Comparison of ENCODE assay signal across 1 cellular context in the genomic region with DNA sequence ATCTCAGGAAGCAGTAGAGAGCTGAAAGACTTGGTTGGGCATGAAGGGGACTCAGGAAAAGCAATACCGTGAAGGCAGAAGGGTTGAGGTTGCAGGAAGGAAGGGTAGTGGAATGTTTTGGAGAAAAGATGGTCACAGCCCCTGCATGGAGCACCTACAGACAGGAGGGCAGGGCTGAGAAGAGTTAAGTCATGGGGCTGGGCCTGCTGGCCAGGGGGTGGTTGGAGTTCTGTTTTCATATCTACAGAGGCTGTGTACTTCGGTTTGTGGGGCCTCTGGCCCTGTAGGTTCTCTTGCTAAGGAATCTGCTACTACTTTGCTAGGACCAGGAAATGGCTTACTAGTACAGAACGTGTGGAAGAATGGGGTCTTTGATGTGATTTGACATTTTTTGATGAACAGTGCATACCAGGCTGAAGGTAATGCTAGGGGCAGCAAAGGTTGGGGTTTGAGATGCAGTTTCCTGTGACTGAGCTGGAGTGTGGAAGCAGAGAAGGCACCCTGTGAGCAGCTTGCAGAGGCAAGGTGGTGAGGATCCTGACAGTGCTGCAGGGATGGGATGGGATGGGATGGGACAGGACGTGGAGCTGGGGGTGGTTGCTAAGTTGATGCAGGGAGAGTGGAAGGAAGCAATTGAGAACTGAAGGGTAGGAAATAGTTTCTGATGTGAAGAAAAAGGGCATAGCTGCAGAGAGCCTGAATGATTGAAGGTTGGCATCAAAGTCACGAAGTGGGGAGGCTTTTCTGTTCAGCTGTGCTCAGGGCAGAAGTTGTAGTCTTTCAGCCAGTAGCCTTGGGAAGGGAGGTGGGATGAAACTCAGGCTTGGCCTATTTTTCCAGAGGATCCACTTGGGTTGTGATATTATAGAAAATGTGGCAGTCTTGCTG.
TF ChIP-seq lines count a peak whose summit lies in the region.

No MANE protein-coding gene starts in this region.

TF ChIP-seq in WTC11, 78 proteins besides CTCF, POLR2A, EP300 and RAD21 (continued from another document):
- TF ChIP-seq, protein P1, sequence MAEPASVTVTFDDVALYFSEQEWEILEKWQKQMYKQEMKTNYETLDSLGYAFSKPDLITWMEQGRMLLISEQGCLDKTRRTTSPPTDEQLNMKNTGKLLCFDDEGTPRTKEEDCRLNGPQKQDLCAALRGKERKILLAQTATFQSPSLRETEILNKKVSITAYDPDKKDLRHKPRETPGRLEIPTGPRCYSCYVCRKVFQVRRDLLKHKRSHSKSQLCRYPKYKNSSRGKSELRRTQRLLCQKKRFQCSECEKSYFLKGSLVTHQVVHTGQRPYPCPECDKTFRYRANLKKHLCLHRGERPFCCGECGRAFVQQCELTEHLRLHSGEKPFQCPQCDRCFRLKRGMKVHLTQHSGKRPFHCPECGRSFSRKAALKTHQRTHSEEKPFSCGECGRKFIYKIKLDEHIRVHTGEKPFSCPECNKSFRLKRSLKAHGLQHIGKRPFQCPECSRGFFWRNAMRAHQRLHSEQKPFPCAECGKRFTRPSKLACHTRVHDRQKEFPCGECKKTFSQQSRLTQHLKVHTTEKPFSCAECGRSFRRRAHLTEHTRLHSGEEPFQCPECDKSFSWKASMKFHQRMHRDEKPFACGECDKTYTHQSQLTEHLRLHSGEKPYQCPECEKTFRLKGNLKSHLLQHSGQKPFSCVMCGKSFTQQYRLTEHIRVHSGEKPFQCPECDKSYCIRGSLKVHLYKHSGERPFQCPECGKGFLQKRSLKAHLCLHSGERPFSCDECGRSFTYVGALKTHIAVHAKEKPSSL (CRISPR knock-in tag; conservative IDR thresholded peaks at IDR 0.05): peak; percentile 70
- TF ChIP-seq, protein P2, sequence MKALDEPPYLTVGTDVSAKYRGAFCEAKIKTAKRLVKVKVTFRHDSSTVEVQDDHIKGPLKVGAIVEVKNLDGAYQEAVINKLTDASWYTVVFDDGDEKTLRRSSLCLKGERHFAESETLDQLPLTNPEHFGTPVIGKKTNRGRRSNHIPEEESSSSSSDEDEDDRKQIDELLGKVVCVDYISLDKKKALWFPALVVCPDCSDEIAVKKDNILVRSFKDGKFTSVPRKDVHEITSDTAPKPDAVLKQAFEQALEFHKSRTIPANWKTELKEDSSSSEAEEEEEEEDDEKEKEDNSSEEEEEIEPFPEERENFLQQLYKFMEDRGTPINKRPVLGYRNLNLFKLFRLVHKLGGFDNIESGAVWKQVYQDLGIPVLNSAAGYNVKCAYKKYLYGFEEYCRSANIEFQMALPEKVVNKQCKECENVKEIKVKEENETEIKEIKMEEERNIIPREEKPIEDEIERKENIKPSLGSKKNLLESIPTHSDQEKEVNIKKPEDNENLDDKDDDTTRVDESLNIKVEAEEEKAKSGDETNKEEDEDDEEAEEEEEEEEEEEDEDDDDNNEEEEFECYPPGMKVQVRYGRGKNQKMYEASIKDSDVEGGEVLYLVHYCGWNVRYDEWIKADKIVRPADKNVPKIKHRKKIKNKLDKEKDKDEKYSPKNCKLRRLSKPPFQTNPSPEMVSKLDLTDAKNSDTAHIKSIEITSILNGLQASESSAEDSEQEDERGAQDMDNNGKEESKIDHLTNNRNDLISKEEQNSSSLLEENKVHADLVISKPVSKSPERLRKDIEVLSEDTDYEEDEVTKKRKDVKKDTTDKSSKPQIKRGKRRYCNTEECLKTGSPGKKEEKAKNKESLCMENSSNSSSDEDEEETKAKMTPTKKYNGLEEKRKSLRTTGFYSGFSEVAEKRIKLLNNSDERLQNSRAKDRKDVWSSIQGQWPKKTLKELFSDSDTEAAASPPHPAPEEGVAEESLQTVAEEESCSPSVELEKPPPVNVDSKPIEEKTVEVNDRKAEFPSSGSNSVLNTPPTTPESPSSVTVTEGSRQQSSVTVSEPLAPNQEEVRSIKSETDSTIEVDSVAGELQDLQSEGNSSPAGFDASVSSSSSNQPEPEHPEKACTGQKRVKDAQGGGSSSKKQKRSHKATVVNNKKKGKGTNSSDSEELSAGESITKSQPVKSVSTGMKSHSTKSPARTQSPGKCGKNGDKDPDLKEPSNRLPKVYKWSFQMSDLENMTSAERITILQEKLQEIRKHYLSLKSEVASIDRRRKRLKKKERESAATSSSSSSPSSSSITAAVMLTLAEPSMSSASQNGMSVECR (CRISPR knock-in tag; IDR thresholded peaks at IDR 0.05; ENCODE audit: borderline replicate concordance): no peak
- TF ChIP-seq TEAD4 (CRISPR knock-in tag; IDR thresholded peaks at IDR 0.05): no peak
- no peak for TF ChIP-seq ATF1 (CRISPR knock-in tag; IDR thresholded peaks at IDR 0.05)
- 0 out of 2 replicates have a peak, but pooled peaks have one; percentile 30 for TF ChIP-seq FOXP1 (CRISPR knock-in tag; IDR thresholded peaks at IDR 0.05; ENCODE audit: borderline replicate concordance)
- no peak for TF ChIP-seq TCF7 (CRISPR knock-in tag; IDR thresholded peaks at IDR 0.05; ENCODE audit: low read depth)
- TF ChIP-seq ESRRA (CRISPR knock-in tag; IDR thresholded peaks at IDR 0.05; ENCODE audit: borderline replicate concordance): no peak
- TF ChIP-seq, protein P3, sequence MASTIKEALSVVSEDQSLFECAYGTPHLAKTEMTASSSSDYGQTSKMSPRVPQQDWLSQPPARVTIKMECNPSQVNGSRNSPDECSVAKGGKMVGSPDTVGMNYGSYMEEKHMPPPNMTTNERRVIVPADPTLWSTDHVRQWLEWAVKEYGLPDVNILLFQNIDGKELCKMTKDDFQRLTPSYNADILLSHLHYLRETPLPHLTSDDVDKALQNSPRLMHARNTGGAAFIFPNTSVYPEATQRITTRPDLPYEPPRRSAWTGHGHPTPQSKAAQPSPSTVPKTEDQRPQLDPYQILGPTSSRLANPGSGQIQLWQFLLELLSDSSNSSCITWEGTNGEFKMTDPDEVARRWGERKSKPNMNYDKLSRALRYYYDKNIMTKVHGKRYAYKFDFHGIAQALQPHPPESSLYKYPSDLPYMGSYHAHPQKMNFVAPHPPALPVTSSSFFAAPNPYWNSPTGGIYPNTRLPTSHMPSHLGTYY (CRISPR knock-in tag; IDR thresholded peaks at IDR 0.05): peak; percentile 61; the same call in 1 of the 2 replicates
- peak; percentile 63 for TF ChIP-seq ZNF671 (CRISPR knock-in tag; IDR thresholded peaks at IDR 0.05)
- no peak for TF ChIP-seq CREB1 (CRISPR knock-in tag; IDR thresholded peaks at IDR 0.05)
- TF ChIP-seq, protein P4, sequence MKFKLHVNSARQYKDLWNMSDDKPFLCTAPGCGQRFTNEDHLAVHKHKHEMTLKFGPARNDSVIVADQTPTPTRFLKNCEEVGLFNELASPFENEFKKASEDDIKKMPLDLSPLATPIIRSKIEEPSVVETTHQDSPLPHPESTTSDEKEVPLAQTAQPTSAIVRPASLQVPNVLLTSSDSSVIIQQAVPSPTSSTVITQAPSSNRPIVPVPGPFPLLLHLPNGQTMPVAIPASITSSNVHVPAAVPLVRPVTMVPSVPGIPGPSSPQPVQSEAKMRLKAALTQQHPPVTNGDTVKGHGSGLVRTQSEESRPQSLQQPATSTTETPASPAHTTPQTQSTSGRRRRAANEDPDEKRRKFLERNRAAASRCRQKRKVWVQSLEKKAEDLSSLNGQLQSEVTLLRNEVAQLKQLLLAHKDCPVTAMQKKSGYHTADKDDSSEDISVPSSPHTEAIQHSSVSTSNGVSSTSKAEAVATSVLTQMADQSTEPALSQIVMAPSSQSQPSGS (CRISPR knock-in tag; IDR thresholded peaks at IDR 0.05; ENCODE audit: borderline replicate concordance, low read depth): no peak
- TF ChIP-seq, protein P5, sequence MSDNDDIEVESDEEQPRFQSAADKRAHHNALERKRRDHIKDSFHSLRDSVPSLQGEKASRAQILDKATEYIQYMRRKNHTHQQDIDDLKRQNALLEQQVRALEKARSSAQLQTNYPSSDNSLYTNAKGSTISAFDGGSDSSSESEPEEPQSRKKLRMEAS (CRISPR knock-in tag; IDR thresholded peaks at IDR 0.05): no peak
- no peak for TF ChIP-seq FOXK1 (CRISPR knock-in tag; IDR thresholded peaks at IDR 0.05)
- TF ChIP-seq, protein P6, sequence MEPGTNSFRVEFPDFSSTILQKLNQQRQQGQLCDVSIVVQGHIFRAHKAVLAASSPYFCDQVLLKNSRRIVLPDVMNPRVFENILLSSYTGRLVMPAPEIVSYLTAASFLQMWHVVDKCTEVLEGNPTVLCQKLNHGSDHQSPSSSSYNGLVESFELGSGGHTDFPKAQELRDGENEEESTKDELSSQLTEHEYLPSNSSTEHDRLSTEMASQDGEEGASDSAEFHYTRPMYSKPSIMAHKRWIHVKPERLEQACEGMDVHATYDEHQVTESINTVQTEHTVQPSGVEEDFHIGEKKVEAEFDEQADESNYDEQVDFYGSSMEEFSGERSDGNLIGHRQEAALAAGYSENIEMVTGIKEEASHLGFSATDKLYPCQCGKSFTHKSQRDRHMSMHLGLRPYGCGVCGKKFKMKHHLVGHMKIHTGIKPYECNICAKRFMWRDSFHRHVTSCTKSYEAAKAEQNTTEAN (CRISPR knock-in tag; IDR thresholded peaks at IDR 0.05): no peak
- TF ChIP-seq KAT7 (CRISPR knock-in tag; IDR thresholded peaks at IDR 0.05; ENCODE audit: borderline replicate concordance): no peak
- TF ChIP-seq ZBTB21 (CRISPR knock-in tag; IDR thresholded peaks at IDR 0.05; ENCODE audit: borderline replicate concordance): no peak
- TF ChIP-seq, protein P7, sequence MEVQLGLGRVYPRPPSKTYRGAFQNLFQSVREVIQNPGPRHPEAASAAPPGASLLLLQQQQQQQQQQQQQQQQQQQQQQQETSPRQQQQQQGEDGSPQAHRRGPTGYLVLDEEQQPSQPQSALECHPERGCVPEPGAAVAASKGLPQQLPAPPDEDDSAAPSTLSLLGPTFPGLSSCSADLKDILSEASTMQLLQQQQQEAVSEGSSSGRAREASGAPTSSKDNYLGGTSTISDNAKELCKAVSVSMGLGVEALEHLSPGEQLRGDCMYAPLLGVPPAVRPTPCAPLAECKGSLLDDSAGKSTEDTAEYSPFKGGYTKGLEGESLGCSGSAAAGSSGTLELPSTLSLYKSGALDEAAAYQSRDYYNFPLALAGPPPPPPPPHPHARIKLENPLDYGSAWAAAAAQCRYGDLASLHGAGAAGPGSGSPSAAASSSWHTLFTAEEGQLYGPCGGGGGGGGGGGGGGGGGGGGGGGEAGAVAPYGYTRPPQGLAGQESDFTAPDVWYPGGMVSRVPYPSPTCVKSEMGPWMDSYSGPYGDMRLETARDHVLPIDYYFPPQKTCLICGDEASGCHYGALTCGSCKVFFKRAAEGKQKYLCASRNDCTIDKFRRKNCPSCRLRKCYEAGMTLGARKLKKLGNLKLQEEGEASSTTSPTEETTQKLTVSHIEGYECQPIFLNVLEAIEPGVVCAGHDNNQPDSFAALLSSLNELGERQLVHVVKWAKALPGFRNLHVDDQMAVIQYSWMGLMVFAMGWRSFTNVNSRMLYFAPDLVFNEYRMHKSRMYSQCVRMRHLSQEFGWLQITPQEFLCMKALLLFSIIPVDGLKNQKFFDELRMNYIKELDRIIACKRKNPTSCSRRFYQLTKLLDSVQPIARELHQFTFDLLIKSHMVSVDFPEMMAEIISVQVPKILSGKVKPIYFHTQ (CRISPR knock-in tag; IDR thresholded peaks at IDR 0.05): peak; percentile 73
- TF ChIP-seq NFATC4 (CRISPR knock-in tag; IDR thresholded peaks at IDR 0.05): peak; percentile 84
- TF ChIP-seq, protein P8, sequence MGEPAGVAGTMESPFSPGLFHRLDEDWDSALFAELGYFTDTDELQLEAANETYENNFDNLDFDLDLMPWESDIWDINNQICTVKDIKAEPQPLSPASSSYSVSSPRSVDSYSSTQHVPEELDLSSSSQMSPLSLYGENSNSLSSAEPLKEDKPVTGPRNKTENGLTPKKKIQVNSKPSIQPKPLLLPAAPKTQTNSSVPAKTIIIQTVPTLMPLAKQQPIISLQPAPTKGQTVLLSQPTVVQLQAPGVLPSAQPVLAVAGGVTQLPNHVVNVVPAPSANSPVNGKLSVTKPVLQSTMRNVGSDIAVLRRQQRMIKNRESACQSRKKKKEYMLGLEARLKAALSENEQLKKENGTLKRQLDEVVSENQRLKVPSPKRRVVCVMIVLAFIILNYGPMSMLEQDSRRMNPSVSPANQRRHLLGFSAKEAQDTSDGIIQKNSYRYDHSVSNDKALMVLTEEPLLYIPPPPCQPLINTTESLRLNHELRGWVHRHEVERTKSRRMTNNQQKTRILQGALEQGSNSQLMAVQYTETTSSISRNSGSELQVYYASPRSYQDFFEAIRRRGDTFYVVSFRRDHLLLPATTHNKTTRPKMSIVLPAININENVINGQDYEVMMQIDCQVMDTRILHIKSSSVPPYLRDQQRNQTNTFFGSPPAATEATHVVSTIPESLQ (CRISPR knock-in tag; IDR thresholded peaks at IDR 0.05): no peak
